In genomic region chr5:74254257-74254656, GRCh38 we compare ENCODE assay signal across 8 cellular contexts.
"Had no signal": no experiment of that assay in that cellular context is flagged by ENCODE, and none has a peak within 500 bp of the region (broad histone marks: within the 10 kb centered on the region; RNA-seq: fewer than 3 reads in every experiment).

No MANE protein-coding gene starts in this region.

- FAIRE-seq: G401.6, GM12878, GM12891, GM12892, GM18507, GM19239 had no signal

- H3K4me3 ChIP-seq: GM12878 had no signal

- DNase-seq: GDM1, GF-D8 had no signal
